Comparison of ENCODE assay signal across 8 cellular contexts in genomic region chr1:8182034-8182761, GRCh38.
DNase-seq lines count a peak whose midpoint lies in the region; ATAC-seq and TF ChIP-seq lines count a peak whose summit lies in the region.

No MANE protein-coding gene starts in this region.

- H3K4me3 ChIP-seq in fibroblast of the aortic adventitia (ENCODE audit: low read depth, low read length) (no peak overlapping the region), vagina (no peak overlapping the region)

- TF ChIP-seq CTCF in fibroblast of the aortic adventitia (IDR thresholded peaks at IDR 0.05; ENCODE audit: insufficient read depth, low read length): no peak
- no peak for TF ChIP-seq CTCF in vagina (IDR thresholded peaks at IDR 0.05)

- no peaks in the 10 kb centered on the region for H3K27me3 ChIP-seq in vagina

- intact Hi-C loops in vagina (cut with DNase I): no loop called here

- peak; percentile 13 for DNase-seq in stimulated activated CD4-positive, alpha-beta T cell treated with anti-CD3 and anti-CD28 coated beads, Interleukin-1b, Interleukin-23, amount 100 ng/mL, for 48 hours
- no peak for DNase-seq in stimulated activated CD4-positive, alpha-beta T cell treated with anti-CD3 and anti-CD28 coated beads, Interleukin-4, amount 100 ng/mL, for 1 hour
- DNase-seq in RPMI7951 (ENCODE audit: low read depth): peak; percentile 81
- DNase-seq in fibroblast of the aortic adventitia (ENCODE audit: low read depth): peak; percentile 80
- no peak for DNase-seq in vagina (ENCODE audit: extremely low spot score in 2 of 2)
- DNase-seq in NCI-H2227 treated with DMSO at 0.1 percent for 48 hours (lab: John Stamatoyannopoulos, UW): no peak

- no peak for ATAC-seq in GM19023 (IDR thresholded peaks at IDR 0.05; ENCODE audit: unreplicated experiment)
- ATAC-seq in GM21723 (IDR thresholded peaks at IDR 0.05; ENCODE audit: unreplicated experiment): no peak

- H3K4me1 ChIP-seq in vagina: peaks cover 4% of the 10 kb centered on the region

- peaks cover 6% of the 10 kb centered on the region for H3K9me3 ChIP-seq in vagina

- no peaks in the 10 kb centered on the region for H3K36me3 ChIP-seq in vagina

- TF ChIP-seq POLR2A in vagina (IDR thresholded peaks at IDR 0.05): no peak

- peak overlapping the region; percentile 68 for H3K27ac ChIP-seq in vagina

Comparison
In these comparisons a context has a peak if more than half of its experiments do, and no peak if none do; other contexts are left out.
1. DNase-seq: peak in stimulated activated CD4-positive, alpha-beta T cell treated with anti-CD3 and anti-CD28 coated beads, Interleukin-1b, Interleukin-23, amount 100 ng/mL, for 48 hours (single experiment), RPMI7951 (single experiment) and fibroblast of the aortic adventitia (single experiment); none in stimulated activated CD4-positive, alpha-beta T cell treated with anti-CD3 and anti-CD28 coated beads, Interleukin-4, amount 100 ng/mL, for 1 hour (single experiment), vagina (0 of 2) and NCI-H2227 treated with DMSO at 0.1 percent for 48 hours (single experiment).